8 cellular contexts compared by ENCODE assay signal in genomic region chr10:101817542-101818118, GRCh38. TPM values are rescaled to one million over a fixed set of nuclear protein-coding genes. Genes with fewer than 3 reads are reported as not detected.
DNase-seq lines count a peak whose midpoint lies in the region; ATAC-seq and TF ChIP-seq lines count a peak whose summit lies in the region.

No MANE protein-coding gene starts in this region.

- H3K4me1 ChIP-seq in SJCRH30: 0 out of 2 replicates have a peak, but pooled peaks cover 2% of the 10 kb centered on the region
- peaks cover 0 to 7% of the 10 kb centered on the region in 2 donors for H3K4me1 ChIP-seq in breast epithelium
- H3K4me1 ChIP-seq in iPS-20b (ENCODE audit: insufficient read depth, low read length): 0 out of 2 replicates have a peak, but pooled peaks cover 5% of the 10 kb centered on the region
- H3K4me1 ChIP-seq in gastrocnemius medialis: peaks cover 37 to 38% of the 10 kb centered on the region in 2 donors

- TF ChIP-seq CTCF in breast epithelium (IDR thresholded peaks at IDR 0.05) (no peak), gastrocnemius medialis (IDR thresholded peaks at IDR 0.05 in 4 of 5, conservative IDR thresholded peaks at IDR 0.05 in 1 of 5) (no peak)

- in situ Hi-C loops in gastrocnemius medialis (cut with MboI; ENCODE audit: low sequenced_read_pairs in 4 of 4): no loop called here

- H3K36me3 ChIP-seq in SJCRH30: peaks cover 9% of the 10 kb centered on the region
- no peaks in the 10 kb centered on the region for H3K36me3 ChIP-seq in breast epithelium
- peaks cover 9% of the 10 kb centered on the region for H3K36me3 ChIP-seq in iPS-20b (ENCODE audit: insufficient read depth, low read depth, low read length)
- H3K36me3 ChIP-seq in gastrocnemius medialis: peaks cover 0 to 2% of the 10 kb centered on the region in 2 donors

- H3K9ac ChIP-seq in iPS-20b (ENCODE audit: low read depth, low read length): peak overlapping the region; percentile 98

- H3K4me3 ChIP-seq in SJCRH30: peak overlapping the region; percentile 78
- peak overlapping the region; percentile 92 to 99 (median 96) for H3K4me3 ChIP-seq in breast epithelium
- H3K4me3 ChIP-seq in iPS-20b (ENCODE audit: low read length): peak overlapping the region; percentile 97
- peak overlapping the region; percentile 82 to 99 (median 98) for H3K4me3 ChIP-seq in gastrocnemius medialis

- peak; percentile 1 for ATAC-seq in HG03045 (IDR thresholded peaks at IDR 0.05; ENCODE audit: unreplicated experiment)
- peak; percentile 45 to 64 for ATAC-seq in gastrocnemius medialis

- H3K27ac ChIP-seq in SJCRH30: peak overlapping the region; percentile 80
- peak overlapping the region; percentile 94 to 95 for H3K27ac ChIP-seq in breast epithelium
- H3K27ac ChIP-seq in iPS-20b (ENCODE audit: low read length): peak overlapping the region; percentile 44
- H3K27ac ChIP-seq in gastrocnemius medialis: peak overlapping the region; percentile 93 to 100 (median 96)

- no peak for TF ChIP-seq POLR2A in breast epithelium (IDR thresholded peaks at IDR 0.05)
- TF ChIP-seq POLR2A in gastrocnemius medialis (IDR thresholded peaks at IDR 0.05): peak in 1 of 2 donors; percentile 30

- peak; percentile 54 for DNase-seq in DMS53 (lab: John Stamatoyannopoulos, UW)
- no peak for DNase-seq in DMS53 treated with DMSO at 0.1 percent for 48 hours (lab: John Stamatoyannopoulos, UW; ENCODE audit: unreplicated experiment)
- no peak for DNase-seq in SJCRH30
- DNase-seq in breast epithelium (ENCODE audit: low spot score in 2 of 2): peak; percentile 87 to 90
- DNase-seq in gastrocnemius medialis: peak; percentile 84 to 89
- no peak for DNase-seq in NCI-H345 (lab: John Stamatoyannopoulos, UW)

- no peaks in the 10 kb centered on the region for H3K27me3 ChIP-seq in SJCRH30
- H3K27me3 ChIP-seq in breast epithelium: no peaks in the 10 kb centered on the region
- no peaks in the 10 kb centered on the region for H3K27me3 ChIP-seq in iPS-20b (ENCODE audit: insufficient read depth, low read length)
- no peaks in the 10 kb centered on the region for H3K27me3 ChIP-seq in gastrocnemius medialis

- no peaks in the 10 kb centered on the region for H3K9me3 ChIP-seq in SJCRH30 (replicated peaks)
- no peaks in the 10 kb centered on the region for H3K9me3 ChIP-seq in breast epithelium
- no peaks in the 10 kb centered on the region for H3K9me3 ChIP-seq in iPS-20b (ENCODE audit: insufficient read depth, low read depth, low read length)
- no peaks in the 10 kb centered on the region for H3K9me3 ChIP-seq in gastrocnemius medialis

- intact Hi-C loops in breast epithelium (cut with DNase I; ENCODE audit: low total_unique reads): no loop called here
- intact Hi-C loops in gastrocnemius medialis (cut with DNase I; ENCODE audit: low total_unique reads): loop anchor here (1.0 to 10.0 kb wide), 7 partner anchors 35 to 1283 kb away; partner anchors contain the start of genes ACTR1A, BTRC, HIF1AN and HPS6

RNA-seq across cellular contexts. Expression of gene OGA, which starts 0.6 kb away (rescaled TPM):
- 110 and 132 TPM in 2 replicates for total RNA-seq in SJCRH30 (2014; rRNA removed; shearing (Covaris generic))
- total RNA-seq in breast epithelium (100 to 1,000 TPM; 169 to 200 (median 181) TPM), gastrocnemius medialis (10 to 100 TPM; 25.8 to 85.5 (median 48.3) TPM)

RNA-seq across cellular contexts. Expression of gene KCNIP2, which starts 26.0 kb away (rescaled TPM):
- total RNA-seq in SJCRH30 (2014; rRNA removed; shearing (Covaris generic)): 0.81 and 1.1 TPM in 2 replicates
- total RNA-seq in breast epithelium (10 to 100 TPM; 11.9 to 90.4 (median 20.6) TPM), gastrocnemius medialis (1 to 10 TPM in 1 of 4 donors, under 1 TPM in 2, not detected in 1; 0.33 to 2.4 (median 0.39) TPM)

RNA-seq across cellular contexts. Expression of gene NPM3, which starts 34.4 kb away (rescaled TPM):
- total RNA-seq in SJCRH30 (2014; rRNA removed; shearing (Covaris generic)): 238 and 287 TPM in 2 replicates
- 10 to 100 TPM; 37.3 to 61.0 (median 43.9) TPM for total RNA-seq in breast epithelium
- total RNA-seq in gastrocnemius medialis: 10 to 100 TPM; 12.9 to 37.0 (median 16.0) TPM

RNA-seq across cellular contexts. Expression of gene FGF8, which starts 41.7 kb away (rescaled TPM):
- 115 and 123 TPM in 2 replicates for total RNA-seq in SJCRH30 (2014; rRNA removed; shearing (Covaris generic))
- total RNA-seq in breast epithelium (not detected), gastrocnemius medialis (not detected)

Comparison
In these comparisons a context has a peak if more than half of its experiments do, and no peak if none do; other contexts are left out.
1. DNase-seq: peak in DMS53 (single experiment), breast epithelium (2 of 2) and gastrocnemius medialis (2 of 2); none in DMS53 treated with DMSO at 0.1 percent for 48 hours (single experiment), SJCRH30 (0 of 2) and NCI-H345 (single experiment).
2. H3K27ac ChIP-seq: peak in every context shown above with its lines; median percentile 96 in gastrocnemius medialis; 94 in breast epithelium; 80 in SJCRH30; 44 in iPS-20b.
3. Peak in every context shown above with its lines, with median percentiles within 50 percentile points of each other: H3K4me3 ChIP-seq.